25 cellular contexts compared by ENCODE assay signal in the genomic region with DNA sequence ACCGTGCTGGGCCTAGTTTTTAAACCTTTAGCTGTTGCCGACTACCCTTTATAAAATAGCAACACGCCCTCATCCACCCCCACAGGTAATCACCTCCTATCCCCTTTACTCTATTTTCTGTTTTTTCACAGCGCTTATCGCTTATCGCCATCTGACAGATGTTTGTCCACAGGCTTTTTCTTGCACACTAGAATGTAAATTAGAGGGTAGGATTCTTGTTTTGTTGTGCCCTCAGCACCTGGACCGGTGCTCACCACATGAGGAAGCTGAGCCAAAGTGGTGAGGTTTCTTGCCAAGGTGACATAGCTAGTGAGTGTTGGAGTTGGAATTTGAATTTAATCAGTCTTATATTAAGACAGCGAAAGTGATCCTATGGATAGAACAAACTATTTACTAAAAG. TPM values are rescaled to one million over a fixed set of nuclear protein-coding genes. Genes with fewer than 3 reads are reported as not detected.
DNase-seq lines count a peak whose midpoint lies in the region; ATAC-seq and TF ChIP-seq lines count a peak whose summit lies in the region.
"Had no signal": no experiment of that assay in that cellular context is flagged by ENCODE, and none has a peak within 500 bp of the region (broad histone marks: within the 10 kb centered on the region; RNA-seq: fewer than 3 reads in every experiment).

No MANE protein-coding gene starts in this region.

- H3K27me3 Mint-ChIP-seq in activated B cell treated with CpG ODN at 0.5 μM for 24 hours = no peaks in the 10 kb centered on the region
- H3K27me3 Mint-ChIP-seq in neural crest cell (ENCODE audit: low read depth) = peaks cover 28% of the 10 kb centered on the region
- H3K27me3 Mint-ChIP-seq: activated naive CD8-positive, alpha-beta T cell treated with anti-CD3 and anti-CD28 coated beads for 36 hours; dendritic cell treated with granulocyte-macrophage colony-stimulating factor and Interleukin-4, amounts not matched to agents 40 ng/mL and 50 ng/mL, for 4 days; stimulated activated naive CD8-positive, alpha-beta T cell treated with anti-CD3 and anti-CD28 coated beads, Interleukin-15, amount 100 ng/mL, for 72 hours had no signal

- peak; percentile 14 for DNase-seq in NCI-H1105 treated with DMSO at 0.1 percent for 48 hours (lab: John Stamatoyannopoulos, UW)
- no peak for DNase-seq in NCI-H1105 (lab: John Stamatoyannopoulos, UW)
- DNase-seq in NCI-H2029 treated with DMSO at 0.1 percent for 48 hours (lab: John Stamatoyannopoulos, UW) = peak; percentile 21
- no peak for DNase-seq in activated B cell treated with CpG ODN at 0.5 μM for 24 hours
- no peak for DNase-seq in neural crest cell (ENCODE audit: low read depth, low spot score)
- DNase-seq in SKM-1 treated with dmso at 0.1 percent for 144 hours (lab: John Stamatoyannopoulos, UW; ENCODE audit: unreplicated experiment) = no peak
- no peak for DNase-seq in activated T-cell treated with anti-CD3 and anti-CD28 coated beads, Interleukin-2, amount 50 U/mL, for 1 hour
- DNase-seq: 8988T; activated CD4-positive, alpha-beta T cell treated with anti-CD3 and anti-CD28 coated beads for 36 hours; activated CD8-positive, alpha-beta T cell treated with anti-CD3 and anti-CD28 coated beads, Interleukin-2, amount 10 ng/mL, durations not matched to agents 7 days and 5 days; activated effector memory CD4-positive, alpha-beta T cell treated with anti-CD3 and anti-CD28 coated beads, Interleukin-2, amount 50 U/mL, for 16 hours; activated naive CD8-positive, alpha-beta T cell treated with anti-CD3 and anti-CD28 coated beads for 36 hours; caudate nucleus; CD4-positive, alpha-beta memory T cell; endodermal cell; foreskin melanocyte; Kasumi-1; left colon; NCI-H1048; NCI-H510A; occipital lobe; stimulated activated naive CD8-positive, alpha-beta T cell treated with anti-CD3 and anti-CD28 coated beads, Interleukin-15, amount 100 ng/mL, for 72 hours; T-helper 17 cell had no signal

- H3K9me3 Mint-ChIP-seq in activated B cell treated with CpG ODN at 0.5 μM for 24 hours (no peaks in the 10 kb centered on the region), neural crest cell (no peaks in the 10 kb centered on the region)
- H3K9me3 Mint-ChIP-seq: activated naive CD8-positive, alpha-beta T cell treated with anti-CD3 and anti-CD28 coated beads for 36 hours; dendritic cell treated with granulocyte-macrophage colony-stimulating factor and Interleukin-4, amounts not matched to agents 40 ng/mL and 50 ng/mL, for 4 days; endodermal cell; stimulated activated naive CD8-positive, alpha-beta T cell treated with anti-CD3 and anti-CD28 coated beads, Interleukin-15, amount 100 ng/mL, for 72 hours had no signal

- H3K4me3 Mint-ChIP-seq in activated B cell treated with CpG ODN at 0.5 μM for 24 hours (no peak overlapping the region), neural crest cell (peak overlapping the region; percentile 77)
- H3K4me3 Mint-ChIP-seq: activated CD4-positive, alpha-beta T cell treated with anti-CD3 and anti-CD28 coated beads for 36 hours; activated CD8-positive, alpha-beta T cell treated with anti-CD3 and anti-CD28 coated beads, Interleukin-2, amount 10 ng/mL, durations not matched to agents 7 days and 5 days; activated naive CD8-positive, alpha-beta T cell treated with anti-CD3 and anti-CD28 coated beads for 36 hours; dendritic cell treated with granulocyte-macrophage colony-stimulating factor and Interleukin-4, amounts not matched to agents 40 ng/mL and 50 ng/mL, for 4 days; endodermal cell had no signal

- intact Hi-C loops in activated B cell treated with CpG ODN at 0.5 μM for 24 hours (cut with micrococcal nuclease) = loop anchor here (5.0 kb wide), 1 partner anchor 151 kb away; no protein-coding TSS in a partner anchor

- CTCF ChIA-PET in activated B cell treated with CpG ODN at 0.5 μM for 24 hours (lab: Charles Lee) = interaction anchor here (2.8 kb wide), 1 partner anchor 9 kb away, joined by 14 read pairs; no protein-coding TSS in a partner anchor

- H3K36me3 Mint-ChIP-seq in activated B cell treated with CpG ODN at 0.5 μM for 24 hours (ENCODE audit: low read depth) = peaks cover 9% of the 10 kb centered on the region
- peaks cover 6% of the 10 kb centered on the region for H3K36me3 Mint-ChIP-seq in neural crest cell (ENCODE audit: low read depth)

- H3K27ac Mint-ChIP-seq in activated B cell treated with CpG ODN at 0.5 μM for 24 hours = peak overlapping the region; percentile 22
- no peak overlapping the region for H3K27ac Mint-ChIP-seq in neural crest cell (ENCODE audit: unreplicated experiment)
- H3K27ac Mint-ChIP-seq: activated CD4-positive, alpha-beta T cell treated with anti-CD3 and anti-CD28 coated beads for 36 hours; activated CD8-positive, alpha-beta T cell treated with anti-CD3 and anti-CD28 coated beads, Interleukin-2, amount 10 ng/mL, durations not matched to agents 7 days and 5 days; activated naive CD8-positive, alpha-beta T cell treated with anti-CD3 and anti-CD28 coated beads for 36 hours; dendritic cell treated with granulocyte-macrophage colony-stimulating factor and Interleukin-4, amounts not matched to agents 40 ng/mL and 50 ng/mL, for 4 days; endodermal cell; stimulated activated naive CD8-positive, alpha-beta T cell treated with anti-CD3 and anti-CD28 coated beads, Interleukin-15, amount 100 ng/mL, for 72 hours; T-helper 17 cell had no signal

- H3K4me1 Mint-ChIP-seq in activated B cell treated with CpG ODN at 0.5 μM for 24 hours = peaks cover 32% of the 10 kb centered on the region
- H3K4me1 Mint-ChIP-seq in neural crest cell = peaks cover 31% of the 10 kb centered on the region

- no peak for TF ChIP-seq CTCF in activated B cell treated with CpG ODN at 0.5 μM for 24 hours (IDR thresholded peaks at IDR 0.05)
- TF ChIP-seq CTCF in neural crest cell (conservative IDR thresholded peaks at IDR 0.05) = no peak

- ATAC-seq in activated B cell treated with CpG ODN at 0.5 μM for 24 hours (ENCODE audit: low read depth) (no peak), HG03521 (IDR thresholded peaks at IDR 0.05; ENCODE audit: unreplicated experiment) (no peak)
- ATAC-seq: activated CD4-positive, alpha-beta T cell treated with anti-CD3 and anti-CD28 coated beads for 36 hours; activated CD8-positive, alpha-beta T cell treated with anti-CD3 and anti-CD28 coated beads, Interleukin-2, amount 10 ng/mL, durations not matched to agents 7 days and 5 days; left colon; stimulated activated naive CD8-positive, alpha-beta T cell treated with anti-CD3 and anti-CD28 coated beads, Interleukin-15, amount 100 ng/mL, for 72 hours; T-helper 17 cell had no signal

- POLR2A ChIA-PET in activated B cell treated with CpG ODN at 0.5 μM for 24 hours (lab: Charles Lee) = interaction anchor here (2.1 kb wide), 1 partner anchor 9 kb away, joined by 13 read pairs; no protein-coding TSS in a partner anchor

RNA-seq across cellular contexts. Expression of a gene that starts 2.9 kb away (rescaled TPM):
- 97.9 and 103 TPM in 2 replicates for total RNA-seq in activated B cell treated with CpG ODN at 0.5 μM for 24 hours
- total RNA-seq in neural crest cell = 325 and 368 TPM in 2 replicates

Comparison
In these comparisons a context has a peak if more than half of its experiments do, and no peak if none do; other contexts are left out.
1. DNase-seq: peak in NCI-H1105 treated with DMSO at 0.1 percent for 48 hours (single experiment) and NCI-H2029 treated with DMSO at 0.1 percent for 48 hours (single experiment); none in NCI-H1105 (single experiment), activated B cell treated with CpG ODN at 0.5 μM for 24 hours (single experiment), neural crest cell (single experiment), SKM-1 treated with dmso at 0.1 percent for 144 hours (single experiment) and activated T-cell treated with anti-CD3 and anti-CD28 coated beads, Interleukin-2, amount 50 U/mL, for 1 hour (single experiment).